Comparison of ENCODE assay signal across 8 cellular contexts in the genomic region with DNA sequence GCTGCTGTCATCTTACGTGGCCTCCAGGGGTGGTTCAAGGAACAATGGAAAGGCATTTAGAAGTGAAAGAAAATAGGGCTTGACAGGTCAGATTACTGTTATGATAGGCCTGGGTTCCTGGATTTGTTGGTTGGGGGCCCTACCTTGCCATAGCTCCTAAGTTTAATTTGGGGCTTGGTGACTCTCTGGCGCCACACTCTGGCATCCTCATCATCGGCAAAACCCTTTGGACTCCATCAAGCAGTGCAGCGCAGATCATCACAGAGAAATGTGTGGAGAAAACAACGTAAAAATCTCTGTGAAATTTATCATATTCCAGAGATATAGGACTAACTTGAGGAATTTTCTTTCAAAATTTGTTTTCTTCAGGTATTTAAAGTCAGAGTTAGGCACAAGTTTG. TPM values are rescaled to one million over a fixed set of nuclear protein-coding genes. Genes with fewer than 3 reads are reported as not detected.
DNase-seq lines count a peak whose midpoint lies in the region; ATAC-seq, FAIRE-seq and TF ChIP-seq lines count a peak whose summit lies in the region.

No MANE protein-coding gene starts in this region.

- H3K36me3 ChIP-seq in IMR-90 (ENCODE audit: control insufficient read depth, insufficient read depth, low read length) (no peaks in the 10 kb centered on the region), esophagus muscularis mucosa (no peaks in the 10 kb centered on the region), neuronal stem cell (replicated peaks in 1 of 2; ENCODE audit: control insufficient read depth in 2 of 2, insufficient read depth in 2 of 2, low read length in 2 of 2) (no peaks in the 10 kb centered on the region), upper lobe of left lung (no peaks in the 10 kb centered on the region)

- no peak for TF ChIP-seq EP300 in esophagus muscularis mucosa (IDR thresholded peaks at IDR 0.05)
- no peak for TF ChIP-seq EP300 in upper lobe of left lung (IDR thresholded peaks at IDR 0.05)

- 0% methylated on average over 1 of the region's 5 CpGs; no CpG with 5 or more reads in 1 of the 2 experiments for WGBS in IMR-90 (ENCODE audit: extremely low coverage in 2 of 2, insufficient read length in 1 of 2), 2 experiments
- WGBS in esophagus muscularis mucosa, result 62% methylated on average over 5 of the region's 5 CpGs
- no CpG with 5 or more reads among the region's 5 CpGs for WGBS in neuronal stem cell (ENCODE audit: extremely low coverage in 2 of 2, insufficient read length in 2 of 2, insufficient replicate concordance in 1 of 2), 2 donors
- WGBS in upper lobe of left lung, 2 donors, result 54 to 57% methylated on average over 5 of the region's 5 CpGs

- dilution Hi-C loops in IMR-90 (cut with HindIII; ENCODE audit: low sequenced_read_pairs, unreplicated experiment), result no loop called here

- in situ Hi-C loops in IMR-90 (cut with MboI; ENCODE audit: low sequenced_read_pairs), result no loop called here

- POLR2A ChIA-PET in IMR-90 (lab: Charles Lee; ENCODE audit: unreplicated experiment), result interaction anchor here (0.6 kb wide), 1 partner anchor 398 kb away, joined by 4 read pairs; no protein-coding TSS in a partner anchor
- POLR2A ChIA-PET in activated CD8-positive, alpha-beta T cell treated with anti-CD3 and anti-CD28 coated beads, Interleukin-2, amount 10 ng/mL, durations not matched to agents 7 days and 5 days (lab: Charles Lee), result interaction anchor here (1.3 kb wide), 1 partner anchor 81 kb away, joined by 3 read pairs; no protein-coding TSS in a partner anchor

- H2BK15ac ChIP-seq in IMR-90 (ENCODE audit: low read depth, low read length) (no peak overlapping the region), neuronal stem cell (ENCODE audit: low read length) (no peak overlapping the region)

- H3K9ac ChIP-seq in IMR-90 (ENCODE audit: low read depth, low read length), result no peak overlapping the region
- H3K9ac ChIP-seq in neuronal stem cell (ENCODE audit: low read depth, low read length, poor library complexity), result no peak overlapping the region

- no peak overlapping the region for H3K4me2 ChIP-seq in IMR-90 (ENCODE audit: low read depth, low read length)
- H3K4me2 ChIP-seq in neuronal stem cell (ENCODE audit: insufficient read depth, low read length, poor library complexity, severe bottlenecking), result no peak overlapping the region

- no peak overlapping the region for H4K5ac ChIP-seq in IMR-90 (ENCODE audit: low read depth, low read length)

- no peak overlapping the region for H4K8ac ChIP-seq in IMR-90 (ENCODE audit: low read depth in 2 of 2, low read length in 2 of 2)
- no peak overlapping the region for H4K8ac ChIP-seq in neuronal stem cell (ENCODE audit: low read depth, low read length)

- H2AK5ac ChIP-seq in IMR-90 (ENCODE audit: low read depth, low read length) (no peak overlapping the region), neuronal stem cell (ENCODE audit: low read depth, low read length) (no peak overlapping the region)

- peak; percentile 80 for TF ChIP-seq RAD21 in IMR-90 (IDR thresholded peaks at IDR 0.05; ENCODE audit: low read length)

- H2AK9ac ChIP-seq in IMR-90 (replicated peaks; ENCODE audit: low read depth, low read length, poor library complexity), result peak overlapping the region; percentile 70

- no peaks in the 10 kb centered on the region for H3K9me1 ChIP-seq in IMR-90 (ENCODE audit: insufficient read depth, low read length)

- TF ChIP-seq POLR2A in IMR-90 (IDR thresholded peaks at IDR 0.05; ENCODE audit: low read depth, low read length) (no peak), esophagus muscularis mucosa (IDR thresholded peaks at IDR 0.05; ENCODE audit: low read depth) (no peak), upper lobe of left lung (IDR thresholded peaks at IDR 0.05) (no peak)

- no peak for DNase-seq in D721Med (ENCODE audit: insufficient read length, low spot score)
- DNase-seq in IMR-90, result peak; percentile 24
- peak; percentile 54 for DNase-seq in activated CD8-positive, alpha-beta T cell treated with anti-CD3 and anti-CD28 coated beads, Interleukin-2, amount 10 ng/mL, durations not matched to agents 7 days and 5 days
- no peak for DNase-seq in esophagus muscularis mucosa (ENCODE audit: extremely low spot score)
- peak; percentile 14 for DNase-seq in neuronal stem cell (ENCODE audit: low spot score)
- peak in 1 of 2 donors; percentile 47 for DNase-seq in upper lobe of left lung

- FAIRE-seq in D721Med (lab: Jason Lieb, UNC), result no peak

- H4K91ac ChIP-seq in IMR-90 (ENCODE audit: insufficient read depth, low read depth, low read length) (no peak overlapping the region), neuronal stem cell (ENCODE audit: low read depth, low read length, poor library complexity) (no peak overlapping the region)

- CTCF ChIA-PET in IMR-90 (lab: Yijun Ruan, JAX), result interaction anchor here (1.0 to 1.4 kb wide), 4 partner anchors 10 to 400 kb away, joined by 3 to 4 read pairs (median 3); no protein-coding TSS in a partner anchor
- CTCF ChIA-PET in activated CD8-positive, alpha-beta T cell treated with anti-CD3 and anti-CD28 coated beads, Interleukin-2, amount 10 ng/mL, durations not matched to agents 7 days and 5 days (lab: Charles Lee), result interaction anchor here (0.6 to 2.4 kb wide), 35 partner anchors 14 to 582 kb away, joined by 3 to 45 read pairs (median 4); no protein-coding TSS in a partner anchor

- no peak overlapping the region for H3K23ac ChIP-seq in IMR-90 (ENCODE audit: low read depth, low read length)
- H3K23ac ChIP-seq in neuronal stem cell (ENCODE audit: low read depth, low read length, poor library complexity), result no peak overlapping the region

- H3K9me3 Mint-ChIP-seq in activated CD8-positive, alpha-beta T cell treated with anti-CD3 and anti-CD28 coated beads, Interleukin-2, amount 10 ng/mL, durations not matched to agents 7 days and 5 days (ENCODE audit: insufficient read depth), result no peaks in the 10 kb centered on the region

- no peak overlapping the region for H2AFZ ChIP-seq in IMR-90 (replicated peaks; ENCODE audit: low read length, poor library complexity)
- H2AFZ ChIP-seq in neuronal stem cell (ENCODE audit: low read length), result no peak overlapping the region

- H3K79me1 ChIP-seq in IMR-90 (ENCODE audit: low read depth in 1 of 2, low read length in 2 of 2), result no peaks in the 10 kb centered on the region
- H3K79me1 ChIP-seq in neuronal stem cell (ENCODE audit: low read depth, low read length), result no peaks in the 10 kb centered on the region

- H3K9me3 ChIP-seq in IMR-90 (ENCODE audit: control insufficient read depth, insufficient read depth, low read length) (no peaks in the 10 kb centered on the region), esophagus muscularis mucosa (no peaks in the 10 kb centered on the region), neuronal stem cell (replicated peaks in 1 of 2; ENCODE audit: control insufficient read depth in 2 of 2, insufficient read depth in 1 of 2, low read depth in 1 of 2, low read length in 2 of 2) (no peaks in the 10 kb centered on the region), upper lobe of left lung (no peaks in the 10 kb centered on the region)

- H2BK120ac ChIP-seq in IMR-90 (ENCODE audit: low read depth, low read length) (no peak overlapping the region), neuronal stem cell (ENCODE audit: low read depth, low read length) (no peak overlapping the region)

- H3K4me3 ChIP-seq in IMR-90 (ENCODE audit: insufficient read depth, low read depth, low read length) (no peak overlapping the region), esophagus muscularis mucosa (no peak overlapping the region), neuronal stem cell (ENCODE audit: low read length in 2 of 2) (no peak overlapping the region), upper lobe of left lung (no peak overlapping the region)

- no peaks in the 10 kb centered on the region for H3K4me1 Mint-ChIP-seq in activated CD8-positive, alpha-beta T cell treated with anti-CD3 and anti-CD28 coated beads, Interleukin-2, amount 10 ng/mL, durations not matched to agents 7 days and 5 days (ENCODE audit: low read depth)

- no peak overlapping the region for H3K27ac Mint-ChIP-seq in activated CD8-positive, alpha-beta T cell treated with anti-CD3 and anti-CD28 coated beads, Interleukin-2, amount 10 ng/mL, durations not matched to agents 7 days and 5 days

- H3K4me3 Mint-ChIP-seq in activated CD8-positive, alpha-beta T cell treated with anti-CD3 and anti-CD28 coated beads, Interleukin-2, amount 10 ng/mL, durations not matched to agents 7 days and 5 days, result no peak overlapping the region

- no peak overlapping the region for H2BK20ac ChIP-seq in IMR-90 (ENCODE audit: low read depth, low read length)

- intact Hi-C loops in IMR-90 (cut with micrococcal nuclease) (loop anchor here (1.0 to 5.0 kb wide), 2 partner anchors 80 to 334 kb away; a partner anchor contains a TSS), esophagus muscularis mucosa (cut with DNase I) (loop anchor here (2.0 kb wide), 1 partner anchor 334 kb away; no protein-coding TSS in a partner anchor)

- H3K27ac ChIP-seq in IMR-90 (ENCODE audit: insufficient read depth, low read length) (no peak overlapping the region), esophagus muscularis mucosa (replicated peaks in 1 of 4) (no peak overlapping the region), neuronal stem cell (replicated peaks; ENCODE audit: low read length) (no peak overlapping the region), upper lobe of left lung (no peak overlapping the region)

- H3K14ac ChIP-seq in IMR-90 (replicated peaks; ENCODE audit: low read depth, low read length) (no peak overlapping the region), neuronal stem cell (ENCODE audit: low read length) (no peak overlapping the region)

- no peak overlapping the region for H2BK12ac ChIP-seq in neuronal stem cell (ENCODE audit: low read length)

- no TSS peak for BruUV-seq in IMR-90 (replicated peaks; lab: Mats Ljungman, UMichigan)

- H3K4ac ChIP-seq in IMR-90 (ENCODE audit: low read depth, low read length) (no peak overlapping the region), neuronal stem cell (ENCODE audit: low read length) (no peak overlapping the region)

- ATAC-seq in IMR-90 (ENCODE audit: low read depth) (peak; percentile 61), upper lobe of left lung (ENCODE audit: low FRiP score in 2 of 2) (peak in 1 of 2 donors; percentile 68), GM21717 (IDR thresholded peaks at IDR 0.05; ENCODE audit: unreplicated experiment) (no peak), HG03135 (IDR thresholded peaks at IDR 0.05; ENCODE audit: unreplicated experiment) (no peak)
- ATAC-seq in activated CD8-positive, alpha-beta T cell treated with anti-CD3 and anti-CD28 coated beads, Interleukin-2, amount 10 ng/mL, durations not matched to agents 7 days and 5 days, result peak; percentile 64

- H3K56ac ChIP-seq in IMR-90 (ENCODE audit: extremely low read depth, insufficient read depth, low read length), result no peak overlapping the region

- no peaks in the 10 kb centered on the region for H3K4me1 ChIP-seq in IMR-90 (ENCODE audit: control insufficient read depth, insufficient read depth, low read length)
- peaks cover 0 to 4% (median 0%) of the 10 kb centered on the region in 4 donors for H3K4me1 ChIP-seq in esophagus muscularis mucosa
- H3K4me1 ChIP-seq in neuronal stem cell (ENCODE audit: control insufficient read depth in 2 of 2, insufficient read depth in 1 of 2, low read depth in 1 of 2, low read length in 2 of 2), result no peaks in the 10 kb centered on the region
- no peaks in the 10 kb centered on the region for H3K4me1 ChIP-seq in upper lobe of left lung

- H3K27me3 ChIP-seq in IMR-90 (ENCODE audit: control insufficient read depth, insufficient read depth, low read length), result no peaks in the 10 kb centered on the region
- no peaks in the 10 kb centered on the region for H3K27me3 ChIP-seq in esophagus muscularis mucosa
- H3K27me3 ChIP-seq in neuronal stem cell (ENCODE audit: control insufficient read depth in 3 of 3, insufficient read depth in 3 of 3, low read depth in 1 of 3, low read length in 3 of 3), result no peaks in the 10 kb centered on the region
- H3K27me3 ChIP-seq in upper lobe of left lung, result no peaks in the 10 kb centered on the region

- H2BK5ac ChIP-seq in IMR-90 (ENCODE audit: low read depth, low read length, poor library complexity, severe bottlenecking) (no peak overlapping the region), neuronal stem cell (ENCODE audit: low read length) (no peak overlapping the region)

- H3K18ac ChIP-seq in IMR-90 (ENCODE audit: low read depth, low read length) (no peak overlapping the region), neuronal stem cell (ENCODE audit: low read length) (no peak overlapping the region)

- no peaks in the 10 kb centered on the region for H3K36me3 Mint-ChIP-seq in activated CD8-positive, alpha-beta T cell treated with anti-CD3 and anti-CD28 coated beads, Interleukin-2, amount 10 ng/mL, durations not matched to agents 7 days and 5 days (ENCODE audit: low read depth)

- TF ChIP-seq CTCF in D721Med (IDR thresholded peaks at IDR 0.05; ENCODE audit: insufficient read depth, missing control alignments) (peak; percentile 35), IMR-90 (conservative IDR thresholded peaks at IDR 0.05; ENCODE audit: low read depth, low read length) (peak; percentile 72), esophagus muscularis mucosa (IDR thresholded peaks at IDR 0.05) (peak; percentile 49 to 72 (median 62)), upper lobe of left lung (IDR thresholded peaks at IDR 0.05) (peak; percentile 28 to 65 (median 56))

- no peaks in the 10 kb centered on the region for H4K20me1 ChIP-seq in IMR-90 (ENCODE audit: insufficient read depth, low read length)

- H3K27me3 Mint-ChIP-seq in activated CD8-positive, alpha-beta T cell treated with anti-CD3 and anti-CD28 coated beads, Interleukin-2, amount 10 ng/mL, durations not matched to agents 7 days and 5 days (ENCODE audit: low read depth), result no peaks in the 10 kb centered on the region

RNA-seq across cellular contexts. Expression of a gene that starts 33.6 kb away (rescaled TPM):
- 27.1 and 30.3 TPM in 2 replicates for total RNA-seq in IMR-90 (2012; rRNA removed)
- 19.8 and 21.3 TPM in 2 replicates for polyA plus RNA-seq in IMR-90 (2012; rRNA removed)
- 17.3 and 18.9 TPM in 2 replicates for polyA plus RNA-seq in IMR-90 (2012; cell fraction: cytosol; rRNA removed)
- 8.5 and 24.2 TPM in 2 replicates for polyA plus RNA-seq in IMR-90 (2012; cell fraction: nucleus; rRNA removed; ENCODE audit: low replicate concordance)
- total RNA-seq in activated CD8-positive, alpha-beta T cell treated with anti-CD3 and anti-CD28 coated beads, Interleukin-2, amount 10 ng/mL, durations not matched to agents 7 days and 5 days, result 10 to 100 TPM; 13.0 to 14.2 TPM
- 10 to 100 TPM; 21.0 to 26.3 (median 23.4) TPM for total RNA-seq in esophagus muscularis mucosa
- polyA plus RNA-seq in neuronal stem cell (2013, experiment 1 of 2), result 36.8 TPM
- polyA plus RNA-seq in neuronal stem cell (2013, experiment 2 of 2), result 35.3 TPM
- 10 to 100 TPM in 5 of 6 donors, 1 to 10 TPM in 1; 6.3 to 26.6 (median 20.8) TPM for total RNA-seq in upper lobe of left lung

Comparison
In these comparisons a context has a peak if more than half of its experiments do, and no peak if none do; other contexts are left out.
1. DNase-seq: peak in IMR-90 (single experiment), activated CD8-positive, alpha-beta T cell treated with anti-CD3 and anti-CD28 coated beads, Interleukin-2, amount 10 ng/mL, durations not matched to agents 7 days and 5 days (single experiment) and neuronal stem cell (single experiment); none in D721Med (single experiment) and esophagus muscularis mucosa (single experiment).
2. ATAC-seq: peak in IMR-90 (single experiment) and activated CD8-positive, alpha-beta T cell treated with anti-CD3 and anti-CD28 coated beads, Interleukin-2, amount 10 ng/mL, durations not matched to agents 7 days and 5 days (single experiment); none in GM21717 (single experiment) and HG03135 (single experiment).
3. Peak in every context shown above with its lines, with median percentiles within 50 percentile points of each other: CTCF ChIP-seq.